ENCODE assay signal across 8 cellular contexts in genomic region chrX:9466115-9466495, GRCh38. TPM values are rescaled to one million over a fixed set of nuclear protein-coding genes. Genes with fewer than 3 reads are reported as not detected.
DNase-seq lines count a peak whose midpoint lies in the region; ATAC-seq and TF ChIP-seq lines count a peak whose summit lies in the region.

No MANE protein-coding gene starts in this region.

- intact Hi-C loops in dendritic cell treated with granulocyte-macrophage colony-stimulating factor and Interleukin-4, amounts not matched to agents 40 ng/mL and 50 ng/mL, for 4 days (cut with micrococcal nuclease) = loop anchor here (10.0 kb wide), 2 partner anchors 239 to 491 kb away; no protein-coding TSS in a partner anchor
- intact Hi-C loops in lower lobe of right lung (cut with DNase I) = no loop called here
- intact Hi-C loops in stomach (cut with DNase I; ENCODE audit: low total_unique reads) = no loop called here

- TF ChIP-seq CTCF in lower lobe of right lung (IDR thresholded peaks at IDR 0.05) (no peak), stomach (IDR thresholded peaks at IDR 0.05) (no peak)

- peak; percentile 11 for DNase-seq in ACHN
- peak; percentile 49 for DNase-seq in RPMI7951 (ENCODE audit: low read depth)
- DNase-seq in lower lobe of right lung = peak; percentile 64
- DNase-seq in stomach = peak; percentile 51
- no peak for DNase-seq in NCI-H128 (lab: John Stamatoyannopoulos, UW; ENCODE audit: unreplicated experiment)
- DNase-seq in NCI-H510A treated with DMSO at 0.1 percent for 48 hours (lab: John Stamatoyannopoulos, UW) = no peak

- H3K9me3 ChIP-seq in lower lobe of right lung (no peaks in the 10 kb centered on the region), stomach (no peaks in the 10 kb centered on the region)

- no peaks in the 10 kb centered on the region for H3K27me3 Mint-ChIP-seq in dendritic cell treated with granulocyte-macrophage colony-stimulating factor and Interleukin-4, amounts not matched to agents 40 ng/mL and 50 ng/mL, for 4 days

- H3K36me3 ChIP-seq in lower lobe of right lung (no peaks in the 10 kb centered on the region), stomach (no peaks in the 10 kb centered on the region)

- in situ Hi-C loops in ACHN (cut with HindIII; ENCODE audit: low pct_ligation_motif_present, low pct_unique_long_range_greater_than_20kb, low sequenced_read_pairs) = no loop called here

- no peaks in the 10 kb centered on the region for H3K9me3 Mint-ChIP-seq in dendritic cell treated with granulocyte-macrophage colony-stimulating factor and Interleukin-4, amounts not matched to agents 40 ng/mL and 50 ng/mL, for 4 days

- no peak for TF ChIP-seq POLR2A in stomach (IDR thresholded peaks at IDR 0.05)

- no peaks in the 10 kb centered on the region for H3K27me3 ChIP-seq in lower lobe of right lung (ENCODE audit: low read depth)
- peaks cover 0 to 19% (median 0%) of the 10 kb centered on the region in 3 donors for H3K27me3 ChIP-seq in stomach

- peak; percentile 17 for ATAC-seq in GM18907 (IDR thresholded peaks at IDR 0.05; ENCODE audit: unreplicated experiment)
- ATAC-seq in lower lobe of right lung = peak; percentile 39 to 46

- peak overlapping the region; percentile 76 for H3K4me3 Mint-ChIP-seq in dendritic cell treated with granulocyte-macrophage colony-stimulating factor and Interleukin-4, amounts not matched to agents 40 ng/mL and 50 ng/mL, for 4 days

- H3K4me3 ChIP-seq in lower lobe of right lung (peak overlapping the region; percentile 66), stomach (peak overlapping the region; percentile 62 to 75 (median 65))

- H3K27ac ChIP-seq in lower lobe of right lung (peak overlapping the region; percentile 74), stomach (peak overlapping the region; percentile 71 to 89 (median 81))

- peaks cover 41% of the 10 kb centered on the region for H3K4me1 Mint-ChIP-seq in dendritic cell treated with granulocyte-macrophage colony-stimulating factor and Interleukin-4, amounts not matched to agents 40 ng/mL and 50 ng/mL, for 4 days (ENCODE audit: low read depth)

- no peak for TF ChIP-seq EP300 in stomach (IDR thresholded peaks at IDR 0.05)

- WGBS in stomach, 5 donors = 1 to 8% (median 4%) methylated on average over 6 to 31 of the region's 31 CpGs

- H3K4me1 ChIP-seq in lower lobe of right lung (peaks cover 25% of the 10 kb centered on the region), stomach (peaks cover 0 to 60% (median 46%) of the 10 kb centered on the region in 4 donors)

- H3K36me3 Mint-ChIP-seq in dendritic cell treated with granulocyte-macrophage colony-stimulating factor and Interleukin-4, amounts not matched to agents 40 ng/mL and 50 ng/mL, for 4 days (ENCODE audit: low read depth) = peaks cover 33% of the 10 kb centered on the region

- peak overlapping the region; percentile 73 for H3K27ac Mint-ChIP-seq in dendritic cell treated with granulocyte-macrophage colony-stimulating factor and Interleukin-4, amounts not matched to agents 40 ng/mL and 50 ng/mL, for 4 days

RNA-seq across cellular contexts. Expression of gene TBL1X, which starts 1.2 kb away (rescaled TPM):
- total RNA-seq in RPMI7951 (2014; rRNA removed; shearing (Covaris generic)) = 13.9 and 17.2 TPM in 2 replicates
- 21.4 TPM for total RNA-seq in lower lobe of right lung
- 10 to 100 TPM in 4 of 5 donors, 1 to 10 TPM in 1; 6.1 to 53.1 (median 17.4) TPM for total RNA-seq in stomach
- 1 to 10 TPM; 4.7 to 7.0 (median 5.5) TPM for polyA plus RNA-seq in stomach

Comparison
In these comparisons a context has a peak if more than half of its experiments do, and no peak if none do; other contexts are left out.
1. DNase-seq: peak in ACHN (single experiment), RPMI7951 (single experiment), lower lobe of right lung (single experiment) and stomach (single experiment); none in NCI-H128 (single experiment) and NCI-H510A treated with DMSO at 0.1 percent for 48 hours (single experiment).